Comparison of ENCODE assay signal across 1 cellular context in the genomic region with DNA sequence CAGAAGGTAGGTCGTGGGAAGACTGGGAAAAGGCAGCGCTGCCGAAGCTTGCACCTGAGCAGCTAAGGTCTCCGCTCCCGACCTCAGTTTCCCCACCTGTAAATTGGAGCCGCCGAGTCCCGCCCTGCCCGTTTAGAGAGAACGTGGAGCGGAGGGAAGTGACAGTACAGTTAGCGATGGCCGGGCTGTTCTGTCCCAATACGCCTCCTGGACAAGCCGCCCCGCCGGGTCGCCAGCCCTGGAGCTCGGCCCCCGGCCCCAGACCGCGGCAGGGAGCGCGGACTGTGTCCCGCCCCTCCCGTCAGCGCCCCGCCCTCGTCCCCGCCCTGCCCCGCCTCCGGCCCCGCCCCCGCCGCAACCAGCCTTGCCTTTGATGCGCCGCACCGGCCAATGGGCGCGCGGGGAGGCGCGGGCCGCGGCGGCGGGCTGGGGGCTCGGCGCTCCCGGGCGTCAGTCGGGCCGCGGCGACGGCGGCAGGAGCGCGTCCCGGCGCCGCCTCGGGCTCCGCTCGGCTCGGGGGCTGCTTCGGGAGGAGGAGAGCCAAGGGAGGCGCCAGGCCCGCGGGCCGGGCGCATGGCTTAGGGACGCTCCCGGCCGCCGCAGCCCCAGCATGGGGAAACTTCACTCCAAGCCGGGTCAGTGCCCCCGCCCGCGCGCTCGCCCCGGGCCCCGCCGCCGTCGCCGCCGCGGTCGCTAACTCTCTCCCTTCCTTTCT.
A peak's percentile ranks its signal among the peaks of the same experiment; 100 is the strongest.
TF ChIP-seq lines count a peak whose summit lies in the region.

NKD1 (plus strand) TSS at position 453 of the 715 bp plus-strand sequence; CDS start at position 611, 158 bp downstream.

TF ChIP-seq in K562, 482 proteins besides CTCF, POLR2A, EP300 and RAD21 (continued from another document):
- TF ChIP-seq CXXC5 (CRISPR knock-in tag; IDR thresholded peaks at IDR 0.05) (peak; percentile 39; the same call in 1 of the 2 replicates), SMARCA4 (IDR thresholded peaks at IDR 0.05) (no peak), NFYB (IDR thresholded peaks at IDR 0.05; ENCODE audit: extremely low read depth, insufficient read length) (peak; percentile 13), TAF1 (IDR thresholded peaks at IDR 0.05; ENCODE audit: control insufficient read depth, extremely low read depth, insufficient read depth, low read length, severe bottlenecking) (no peak)
